In genomic region chr3:130012108-130012507, GRCh38 we compare ENCODE assay signal across 8 cellular contexts. TPM values are rescaled to one million over a fixed set of nuclear protein-coding genes. Genes with fewer than 3 reads are reported as not detected.
"Had no signal": no experiment of that assay in that cellular context is flagged by ENCODE, and none has a peak within 500 bp of the region (broad histone marks: within the 10 kb centered on the region; RNA-seq: fewer than 3 reads in every experiment).

No MANE protein-coding gene starts in this region.

RNA-seq across cellular contexts. Expression of gene TRH, which starts 37.6 kb away (rescaled TPM):
- total RNA-seq: dermis microvascular lymphatic vessel endothelial cell, endothelial cell of umbilical vein, kidney epithelial cell, left colon, left ventricle myocardium superior, pancreas, renal cortical epithelial cell had no signal
- polyA plus RNA-seq: endothelial cell of umbilical vein, esophagus, pancreas had no signal
